Comparison of ENCODE assay signal across 30 cellular contexts in genomic region chr5:33184367-33184766, GRCh38.
"Had no signal": no experiment of that assay in that cellular context is flagged by ENCODE, and none has a peak within 500 bp of the region (broad histone marks: within the 10 kb centered on the region; RNA-seq: fewer than 3 reads in every experiment).

No MANE protein-coding gene starts in this region.

- H3K27me3 ChIP-seq: adrenal gland, ascending aorta, brain microvascular endothelial cell, dorsolateral prefrontal cortex, right atrium auricular region, suprapubic skin, tibial artery, upper lobe of right lung had no signal

- DNase-seq: activated CD4-positive, alpha-beta T cell treated with anti-CD3 and anti-CD28 coated beads for 36 hours; activated CD4-positive, alpha-beta T cell treated with anti-CD3 and anti-CD28 coated beads, Interleukin-2, amount 50 U/mL, for 4 hours; activated CD4-positive, CD25-positive, alpha-beta regulatory T cell; activated effector memory CD4-positive, alpha-beta T cell treated with Interleukin-2 at 50 U/mL for 16 hours; activated naive CD4-positive, alpha-beta T cell treated with Interleukin-2 at 50 U/mL for 16 hours; activated T-cell treated with anti-CD3 and anti-CD28 coated beads for 4 hours; adrenal gland; brain microvascular endothelial cell; dorsolateral prefrontal cortex; effector memory CD4-positive, alpha-beta T cell; head of caudate nucleus; hypothalamus; immature natural killer cell; kidney; midbrain; naive thymus-derived CD4-positive, alpha-beta T cell; nucleus accumbens; stimulated activated CD4-positive, alpha-beta T cell treated with anti-CD3 and anti-CD28 coated beads, Interleukin-1b, Interleukin-23, amount 100 ng/mL, for 48 hours; stimulated activated CD4-positive, alpha-beta T cell treated with anti-CD3 and anti-CD28 coated beads, Interleukin-4, amount 100 ng/mL, for 4 hours; stimulated activated CD8-positive, alpha-beta memory T cell treated with anti-CD3 and anti-CD28 coated beads, Interleukin-4, amount 100 ng/mL, for 48 hours; T-helper 17 cell; T1000; tibial artery; upper lobe of right lung had no signal

- H3K27ac ChIP-seq: adrenal gland, ascending aorta, brain microvascular endothelial cell, coronary artery, dorsolateral prefrontal cortex, right atrium auricular region, suprapubic skin, tibial artery, upper lobe of right lung had no signal

- FAIRE-seq: kidney had no signal

- H3K4me2 ChIP-seq: smooth muscle cell had no signal

- H3K4me1 ChIP-seq: adrenal gland, ascending aorta, right atrium auricular region, suprapubic skin, tibial artery, upper lobe of right lung had no signal

- H3K9me3 ChIP-seq: upper lobe of right lung had no signal

- H3K4me3 ChIP-seq: adrenal gland, ascending aorta, coronary artery, dorsolateral prefrontal cortex, right atrium auricular region, smooth muscle cell, suprapubic skin, tibial artery, upper lobe of right lung had no signal

- H3K36me3 ChIP-seq: adrenal gland, ascending aorta, brain microvascular endothelial cell, right atrium auricular region, suprapubic skin, tibial artery, upper lobe of right lung had no signal

- ATAC-seq: activated CD4-positive, alpha-beta T cell treated with anti-CD3 and anti-CD28 coated beads for 36 hours; naive thymus-derived CD4-positive, alpha-beta T cell; stimulated activated memory B cell treated with anti-CD40 and anti-IgM and Interleukin-4, amounts not matched to agents 10 μg/mL and 1 μg/mL and 100 μg/mL, for 72 hours; T-helper 17 cell; upper lobe of right lung had no signal
